8 cellular contexts compared by ENCODE assay signal in genomic region chr20:59087829-59088433, GRCh38. TPM values are rescaled to one million over a fixed set of nuclear protein-coding genes. Genes with fewer than 3 reads are reported as not detected.
DNase-seq lines count a peak whose midpoint lies in the region; ATAC-seq, FAIRE-seq and TF ChIP-seq lines count a peak whose summit lies in the region.

No MANE protein-coding gene starts in this region.

- H3K27ac ChIP-seq in CD8-positive, alpha-beta memory T cell (ENCODE audit: low read depth, low read length): no peak overlapping the region
- H3K27ac ChIP-seq in endothelial cell of umbilical vein (ENCODE audit: insufficient read depth, low read depth, low read length): no peak overlapping the region

- no peak overlapping the region for H3K4me3 ChIP-seq in CD8-positive, alpha-beta memory T cell (ENCODE audit: low read length)
- H3K4me3 ChIP-seq in endothelial cell of umbilical vein (replicated peaks in 1 of 3; ENCODE audit: insufficient read depth in 1 of 3, low read depth in 1 of 3, low read length in 3 of 3): no peak overlapping the region

- H3K27me3 Mint-ChIP-seq in CD8-positive, alpha-beta memory T cell: peaks cover 3 to 8% of the 10 kb centered on the region in 2 donors

- CTCF ChIA-PET in CD8-positive, alpha-beta memory T cell (lab: Charles Lee): interaction anchor here (0.7 to 7.0 kb wide), 38 partner anchors 10 to 316 kb away, joined by 3 to 95 read pairs (median 4); partner anchors contain the start of gene GNAS
- CTCF ChIA-PET in endothelial cell of umbilical vein (lab: Charles Lee): interaction anchor here (0.7 to 5.5 kb wide), 53 partner anchors 8 to 435 kb away, joined by 3 to 127 read pairs (median 4); partner anchors contain the start of gene ATP5F1E

- no peaks in the 10 kb centered on the region for H3K79me2 ChIP-seq in endothelial cell of umbilical vein (ENCODE audit: control insufficient read depth, insufficient read depth, low read length)

- H4K20me1 ChIP-seq in endothelial cell of umbilical vein (replicated peaks; ENCODE audit: control insufficient read depth, extremely low read depth, insufficient read depth, low read length): no peaks in the 10 kb centered on the region

- intact Hi-C loops in endothelial cell of umbilical vein (cut with micrococcal nuclease): loop anchor here (1.0 to 10.0 kb wide), 7 partner anchors 134 to 603 kb away; no protein-coding TSS in a partner anchor

- H3K4me1 ChIP-seq in CD8-positive, alpha-beta memory T cell (ENCODE audit: insufficient read depth, low read length): peaks cover 7% of the 10 kb centered on the region
- H3K4me1 ChIP-seq in endothelial cell of umbilical vein (ENCODE audit: control insufficient read depth, extremely low read depth, insufficient read depth, low read length): no peaks in the 10 kb centered on the region

- BruUV-seq in endothelial cell of umbilical vein (replicated peaks; lab: Mats Ljungman, UMichigan): no TSS peak

- no peak overlapping the region for H3K4me3 Mint-ChIP-seq in CD8-positive, alpha-beta memory T cell

- H3K9me3 ChIP-seq in CD8-positive, alpha-beta memory T cell (ENCODE audit: low read length): no peaks in the 10 kb centered on the region
- no peaks in the 10 kb centered on the region for H3K9me3 ChIP-seq in endothelial cell of umbilical vein (replicated peaks; ENCODE audit: control insufficient read depth, insufficient read depth, low read length)

- POLR2A ChIA-PET in CD8-positive, alpha-beta memory T cell (lab: Charles Lee): interaction anchor here (0.6 to 1.6 kb wide), 6 partner anchors 35 to 215 kb away, joined by 3 to 5 read pairs (median 4); no protein-coding TSS in a partner anchor
- POLR2A ChIA-PET in endothelial cell of umbilical vein (lab: Charles Lee): no interaction called here

- no peak overlapping the region for H3K4me2 ChIP-seq in endothelial cell of umbilical vein (ENCODE audit: insufficient read depth, low read length)

- no peak overlapping the region for H3K9ac ChIP-seq in endothelial cell of umbilical vein (replicated peaks; ENCODE audit: extremely low read depth, insufficient read depth, low read length)

- dilution Hi-C loops in endothelial cell of umbilical vein (cut with MboI; ENCODE audit: extremely low pct_ligation_motif_present, low sequenced_read_pairs): no loop called here

- H2AFZ ChIP-seq in endothelial cell of umbilical vein (ENCODE audit: low read depth, low read length): no peak overlapping the region

- H3K9me3 Mint-ChIP-seq in CD8-positive, alpha-beta memory T cell: no peaks in the 10 kb centered on the region

- peak overlapping the region in 4 of 8 donors; percentile 15 to 54 (median 50) for H3K27ac Mint-ChIP-seq in CD8-positive, alpha-beta memory T cell

- no peaks in the 10 kb centered on the region for H3K27me3 ChIP-seq in CD8-positive, alpha-beta memory T cell (ENCODE audit: insufficient read depth, low read length, poor library complexity, severe bottlenecking)
- peaks cover 8 to 15% of the 10 kb centered on the region in 2 experiments for H3K27me3 ChIP-seq in endothelial cell of umbilical vein (ENCODE audit: control insufficient read depth in 2 of 2, insufficient read depth in 2 of 2, low read length in 2 of 2)

- no peaks in the 10 kb centered on the region for H3K36me3 Mint-ChIP-seq in CD8-positive, alpha-beta memory T cell

- TF ChIP-seq POLR2A in endothelial cell of umbilical vein (IDR thresholded peaks at IDR 0.05; ENCODE audit: low read depth, low read length): no peak

- ATAC-seq in GM21423 (IDR thresholded peaks at IDR 0.05; ENCODE audit: unreplicated experiment): no peak

- H3K4me1 Mint-ChIP-seq in CD8-positive, alpha-beta memory T cell: peaks cover 4 to 6% (median 6%) of the 10 kb centered on the region in 3 donors

- no peaks in the 10 kb centered on the region for H3K9me1 ChIP-seq in endothelial cell of umbilical vein (replicated peaks; ENCODE audit: control insufficient read depth, extremely low read depth, insufficient read depth, low read length)

- FAIRE-seq in endothelial cell of umbilical vein (lab: Jason Lieb, UNC): peak; percentile 79

- DNase-seq in CD8-positive, alpha-beta memory T cell: peak; percentile 71 to 88 (median 81)
- DNase-seq in HT-29 (ENCODE audit: low spot score): peak; percentile 96
- peak; percentile 9 for DNase-seq in NOMO-1 treated with dmso at 0.1 percent for 144 hours (lab: John Stamatoyannopoulos, UW; ENCODE audit: unreplicated experiment)
- DNase-seq in activated CD8-positive, alpha-beta memory T cell treated with anti-CD3 and anti-CD28 coated beads, Interleukin-2, amount 50 U/mL, for 24 hours (ENCODE audit: extremely low read depth): peak; percentile 73
- DNase-seq in endothelial cell of umbilical vein (ENCODE audit: low read depth, low spot score): peak; percentile 57
- DNase-seq in mucosa of gallbladder (ENCODE audit: low spot score): peak; percentile 83
- DNase-seq in stimulated activated CD8-positive, alpha-beta memory T cell treated with anti-CD3 and anti-CD28 coated beads, Interleukin-4, amount 100 ng/mL, for 48 hours: peak; percentile 94

- TF ChIP-seq CTCF in endothelial cell of umbilical vein (IDR thresholded peaks at IDR 0.05; ENCODE audit: extremely low read depth in 1 of 2, insufficient read depth in 1 of 2, low read depth in 1 of 2, low read length in 2 of 2): peak; percentile 83 to 90

- no peaks in the 10 kb centered on the region for H3K36me3 ChIP-seq in CD8-positive, alpha-beta memory T cell (ENCODE audit: insufficient read depth, low read length)
- no peaks in the 10 kb centered on the region for H3K36me3 ChIP-seq in endothelial cell of umbilical vein (ENCODE audit: control insufficient read depth in 2 of 2, extremely low read depth in 1 of 2, insufficient read depth in 2 of 2, low read length in 2 of 2)

TF ChIP-seq in endothelial cell of umbilical vein, 7 proteins besides CTCF, POLR2A, EP300 and RAD21:
- TF ChIP-seq MAX (IDR thresholded peaks at IDR 0.05; ENCODE audit: insufficient read depth, insufficient read length): no peak
- TF ChIP-seq FOS (IDR thresholded peaks at IDR 0.05; ENCODE audit: borderline replicate concordance, insufficient read depth, low read length): no peak
- TF ChIP-seq POLR2AphosphoS5 (IDR thresholded peaks at IDR 0.05; ENCODE audit: insufficient read depth, low read depth, low read length): no peak

RNA-seq across cellular contexts. Expression of gene PRELID3B, which starts 45.3 kb away (rescaled TPM):
- total RNA-seq in CD8-positive, alpha-beta memory T cell: 100 to 1,000 TPM; 127 to 141 TPM
- polyA plus RNA-seq in CD8-positive, alpha-beta memory T cell: 33.8 TPM
- 129 and 139 TPM in 2 replicates for total RNA-seq in HT-29 (2014; rRNA removed; shearing (Covaris generic))
- total RNA-seq in endothelial cell of umbilical vein (47.4 and 57.2 TPM in 2 replicates), mucosa of gallbladder (35.0 TPM)
- polyA plus RNA-seq in endothelial cell of umbilical vein: 12.1 and 14.9 TPM in 2 replicates
- polyA plus RNA-seq in endothelial cell of umbilical vein (2011; cell fraction: cytosol; rRNA removed): 26.1 and 28.8 TPM in 2 replicates
- polyA plus RNA-seq in endothelial cell of umbilical vein (2011; cell fraction: nucleus; rRNA removed): 15.9 and 16.0 TPM in 2 replicates
- polyA plus RNA-seq in endothelial cell of umbilical vein (2012): 43.9 and 54.5 TPM in 2 replicates
- 88.1 and 114 TPM in 2 replicates for polyA minus RNA-seq in endothelial cell of umbilical vein
- polyA minus RNA-seq in endothelial cell of umbilical vein (2011; cell fraction: cytosol; rRNA and poly(A)+ RNA removed): 126 TPM
- 17.4 and 22.8 TPM in 2 replicates for polyA minus RNA-seq in endothelial cell of umbilical vein (2011; cell fraction: nucleus; rRNA and poly(A)+ RNA removed)

RNA-seq across cellular contexts. Expression of gene ATP5F1E, which starts 55.8 kb away (rescaled TPM):
- 100 to 1,000 TPM in 1 of 2 experiments, 10 to 100 TPM in 1; 98.1 to 102 TPM for total RNA-seq in CD8-positive, alpha-beta memory T cell
- 95.0 TPM for polyA plus RNA-seq in CD8-positive, alpha-beta memory T cell
- total RNA-seq in HT-29 (2014; rRNA removed; shearing (Covaris generic)): 45.1 and 47.4 TPM in 2 replicates
- 107 and 114 TPM in 2 replicates for total RNA-seq in endothelial cell of umbilical vein
- polyA plus RNA-seq in endothelial cell of umbilical vein: 20.2 and 29.0 TPM in 2 replicates
- 52.0 and 63.6 TPM in 2 replicates for polyA plus RNA-seq in endothelial cell of umbilical vein (2011; cell fraction: cytosol; rRNA removed)
- polyA plus RNA-seq in endothelial cell of umbilical vein (2011; cell fraction: nucleus; rRNA removed): 21.9 and 28.7 TPM in 2 replicates
- polyA plus RNA-seq in endothelial cell of umbilical vein (2012): 124 and 221 TPM in 2 replicates
- 13.2 and 13.4 TPM in 2 replicates for polyA minus RNA-seq in endothelial cell of umbilical vein
- 24.8 TPM for polyA minus RNA-seq in endothelial cell of umbilical vein (2011; cell fraction: cytosol; rRNA and poly(A)+ RNA removed)
- 34.2 and 44.0 TPM in 2 replicates for polyA minus RNA-seq in endothelial cell of umbilical vein (2011; cell fraction: nucleus; rRNA and poly(A)+ RNA removed)
- total RNA-seq in mucosa of gallbladder: 60.1 TPM

Comparison
In these comparisons a context has a peak if more than half of its experiments do, and no peak if none do; other contexts are left out.
1. DNase-seq: peak in every context shown above with its lines; median percentile 96 in HT-29; 94 in stimulated activated CD8-positive, alpha-beta memory T cell treated with anti-CD3 and anti-CD28 coated beads, Interleukin-4, amount 100 ng/mL, for 48 hours; 83 in mucosa of gallbladder; 81 in CD8-positive, alpha-beta memory T cell; 73 in activated CD8-positive, alpha-beta memory T cell treated with anti-CD3 and anti-CD28 coated beads, Interleukin-2, amount 50 U/mL, for 24 hours; 57 in endothelial cell of umbilical vein; 9 in NOMO-1 treated with dmso at 0.1 percent for 144 hours.